Comparison of ENCODE assay signal across 21 cellular contexts in genomic region chr18:46680784-46681695, GRCh38. TPM values are rescaled to one million over a fixed set of nuclear protein-coding genes. Genes with fewer than 3 reads are reported as not detected.
A peak's percentile ranks its signal among the peaks of the same experiment; 100 is the strongest.
DNase-seq lines count a peak whose midpoint lies in the region; ATAC-seq and TF ChIP-seq lines count a peak whose summit lies in the region.
"Had no signal": no experiment of that assay in that cellular context is flagged by ENCODE, and none has a peak within 500 bp of the region (broad histone marks: within the 10 kb centered on the region; RNA-seq: fewer than 3 reads in every experiment).

No MANE protein-coding gene starts in this region.

- no peak for TF ChIP-seq POLR2A in gastrocnemius medialis (IDR thresholded peaks at IDR 0.05)
- TF ChIP-seq POLR2A in erythroblast (IDR thresholded peaks at IDR 0.05; ENCODE audit: low read length) = no peak

- H3F3A ChIP-seq in MM.1S (ENCODE audit: insufficient read depth, low read length) = no peaks in the 10 kb centered on the region

- DNase-seq in Right ventricle myocardium inferior (ENCODE audit: missing footprints) (peak; percentile 18), left ventricle myocardium inferior (no peak), NOMO-1 treated with DMSO at 0.1 percent for 48 hours (lab: John Stamatoyannopoulos, UW; ENCODE audit: unreplicated experiment) (peak; percentile 38), gastrocnemius medialis (peak in 1 of 2 donors; percentile 47), MM.1S (no peak), erythroblast (lab: John Stamatoyannopoulos, UW) (no peak), NCI-H2227 treated with DMSO at 0.1 percent for 48 hours (lab: John Stamatoyannopoulos, UW) (no peak)
- DNase-seq: CD4-positive, CD25-positive, alpha-beta regulatory T cell; DMS53; GOT3; KG1; MV-4-11; NCI-H1436 treated with DMSO at 0.1 percent for 48 hours; NCI-H2081 treated with DMSO at 0.1 percent for 48 hours; NCI-H226; NCI-H526; Peyer's patch; SHP77 treated with DMSO at 0.1 percent for 48 hours; SW 1271 had no signal

- no peaks in the 10 kb centered on the region for H3K36me3 ChIP-seq in left ventricle myocardium inferior
- no peaks in the 10 kb centered on the region for H3K36me3 ChIP-seq in gastrocnemius medialis
- H3K36me3 ChIP-seq in MM.1S (replicated peaks; ENCODE audit: insufficient read depth, low read length) = no peaks in the 10 kb centered on the region
- H3K36me3 ChIP-seq: Peyer's patch had no signal

- in situ Hi-C loops in gastrocnemius medialis (cut with MboI; ENCODE audit: low sequenced_read_pairs in 4 of 4) = no loop called here

- no peaks in the 10 kb centered on the region for H3K9me2 ChIP-seq in MM.1S (replicated peaks; ENCODE audit: insufficient read depth, low read length)

- no peak overlapping the region for H3K4me2 ChIP-seq in MM.1S (ENCODE audit: low read depth, low read length)

- intact Hi-C loops in Right ventricle myocardium inferior (cut with DNase I) = no loop called here
- intact Hi-C loops in left ventricle myocardium inferior (cut with micrococcal nuclease) = no loop called here
- intact Hi-C loops in gastrocnemius medialis (cut with DNase I; ENCODE audit: low total_unique reads) = no loop called here

- H4K20me1 ChIP-seq in MM.1S (ENCODE audit: insufficient read depth, low read length) = no peaks in the 10 kb centered on the region

- H3K9me3 ChIP-seq in left ventricle myocardium inferior (replicated peaks) (no peaks in the 10 kb centered on the region), gastrocnemius medialis (no peaks in the 10 kb centered on the region), MM.1S (replicated peaks; ENCODE audit: insufficient read depth, low read length) (no peaks in the 10 kb centered on the region)
- H3K9me3 ChIP-seq: Peyer's patch had no signal

- H3K4me3 ChIP-seq in left ventricle myocardium inferior = no peak overlapping the region
- H3K4me3 ChIP-seq in gastrocnemius medialis = no peak overlapping the region
- no peak overlapping the region for H3K4me3 ChIP-seq in MM.1S (ENCODE audit: low read length)
- H3K4me3 ChIP-seq: Peyer's patch had no signal

- H3K4me1 ChIP-seq in left ventricle myocardium inferior (peaks cover 9% of the 10 kb centered on the region), gastrocnemius medialis (peaks cover 0 to 17% of the 10 kb centered on the region in 2 donors), MM.1S (ENCODE audit: low read length) (no peaks in the 10 kb centered on the region)
- H3K4me1 ChIP-seq: Peyer's patch had no signal

- H3K79me2 ChIP-seq in MM.1S (ENCODE audit: low read length) = no peaks in the 10 kb centered on the region

- no peak overlapping the region for H2AFZ ChIP-seq in MM.1S (ENCODE audit: low read length)

- H3K27ac ChIP-seq in left ventricle myocardium inferior (replicated peaks) (no peak overlapping the region), gastrocnemius medialis (peak overlapping the region in 2 of 4 donors; percentile 23 to 35), MM.1S (ENCODE audit: low read length) (no peak overlapping the region)
- H3K27ac ChIP-seq: Peyer's patch had no signal

- peaks cover 4% of the 10 kb centered on the region for H3K27me3 ChIP-seq in left ventricle myocardium inferior (ENCODE audit: low read depth)
- H3K27me3 ChIP-seq in gastrocnemius medialis = no peaks in the 10 kb centered on the region
- no peaks in the 10 kb centered on the region for H3K27me3 ChIP-seq in MM.1S (replicated peaks; ENCODE audit: insufficient read depth, low read length)
- H3K27me3 ChIP-seq: Peyer's patch had no signal

- no peak overlapping the region for H3K9ac ChIP-seq in MM.1S (ENCODE audit: low read length)

- TF ChIP-seq CTCF in left ventricle myocardium inferior (IDR thresholded peaks at IDR 0.05; ENCODE audit: borderline replicate concordance) (no peak), gastrocnemius medialis (IDR thresholded peaks at IDR 0.05 in 4 of 5, conservative IDR thresholded peaks at IDR 0.05 in 1 of 5) (no peak), MM.1S (IDR thresholded peaks at IDR 0.05; ENCODE audit: low read length) (no peak)

- peak; percentile 23 for ATAC-seq in Right ventricle myocardium inferior
- ATAC-seq in HG03342 (IDR thresholded peaks at IDR 0.05; ENCODE audit: unreplicated experiment) = peak; percentile 72
- peak; percentile 80 to 86 for ATAC-seq in gastrocnemius medialis

RNA-seq across cellular contexts. Expression of gene LOXHD1, which starts 24.0 kb away (rescaled TPM):
- 0.35 TPM for total RNA-seq in Right ventricle myocardium inferior
- 0.49 TPM for total RNA-seq in left ventricle myocardium inferior
- total RNA-seq in gastrocnemius medialis = under 1 TPM in 1 of 4 donors, not detected in 3; 0.41 TPM
- total RNA-seq: CD4-positive, CD25-positive, alpha-beta regulatory T cell; G401 had no signal

Comparison
In these comparisons a context has a peak if more than half of its experiments do, and no peak if none do; other contexts are left out.
1. DNase-seq: peak in Right ventricle myocardium inferior (single experiment) and NOMO-1 treated with DMSO at 0.1 percent for 48 hours (single experiment); none in left ventricle myocardium inferior (single experiment), MM.1S (single experiment), erythroblast (0 of 2) and NCI-H2227 treated with DMSO at 0.1 percent for 48 hours (single experiment).
2. ATAC-seq: peak in every context shown above with its lines; median percentile 83 in gastrocnemius medialis; 72 in HG03342; 23 in Right ventricle myocardium inferior.